In genomic region chr11:128508785-128509518, GRCh38 we compare ENCODE assay signal across 10 cellular contexts.
DNase-seq lines count a peak whose midpoint lies in the region; ATAC-seq and TF ChIP-seq lines count a peak whose summit lies in the region.
"Had no signal": no experiment of that assay in that cellular context is flagged by ENCODE, and none has a peak within 500 bp of the region (broad histone marks: within the 10 kb centered on the region; RNA-seq: fewer than 3 reads in every experiment).

No MANE protein-coding gene starts in this region.

- H3K4me1 ChIP-seq in CD4-positive, alpha-beta memory T cell (ENCODE audit: insufficient read depth, low read length) = peaks cover 100% of the 10 kb centered on the region
- H3K4me1 ChIP-seq in mucosa of rectum (ENCODE audit: control insufficient read depth in 2 of 2, insufficient read depth in 2 of 2, low read length in 2 of 2) = peaks cover 36 to 49% of the 10 kb centered on the region in 2 donors

- no peak for ATAC-seq in omental fat pad (ENCODE audit: low FRiP score)
- ATAC-seq: left lobe of liver had no signal

- peak overlapping the region; percentile 37 to 39 for H3K4me3 ChIP-seq in CD4-positive, alpha-beta memory T cell (ENCODE audit: low read length in 2 of 2)
- H3K4me3 ChIP-seq in astrocyte of the spinal cord (ENCODE audit: low read depth, low read length) (no peak overlapping the region), mucosa of rectum (ENCODE audit: low read length in 2 of 2) (no peak overlapping the region)

- H3K9me3 ChIP-seq in CD4-positive, alpha-beta memory T cell (ENCODE audit: control insufficient read depth in 1 of 2, low read length in 2 of 2) = no peaks in the 10 kb centered on the region
- H3K9me3 ChIP-seq in mucosa of rectum (ENCODE audit: control insufficient read depth in 2 of 2, low read length in 2 of 2) = no peaks in the 10 kb centered on the region

- peak in 1 of 5 donors; percentile 70 for DNase-seq in CD4-positive, alpha-beta memory T cell
- peak; percentile 78 for DNase-seq in astrocyte of the spinal cord (ENCODE audit: low read depth, low spot score)
- no peak for DNase-seq in NCI-H1105 treated with DMSO at 0.1 percent for 48 hours (lab: John Stamatoyannopoulos, UW)
- DNase-seq in hepatic stellate cell (ENCODE audit: low spot score) = no peak
- no peak for DNase-seq in head of caudate nucleus
- DNase-seq in omental fat pad (ENCODE audit: low spot score) = no peak
- DNase-seq: WERI-Rb-1 had no signal

- no peaks in the 10 kb centered on the region for H3K9me3 Mint-ChIP-seq in CD4-positive, alpha-beta memory T cell
- H3K9me3 Mint-ChIP-seq in IgD-negative memory B cell = no peaks in the 10 kb centered on the region

- H3K4me3 Mint-ChIP-seq in CD4-positive, alpha-beta memory T cell = peak overlapping the region; percentile 81 to 100 (median 94)
- H3K4me3 Mint-ChIP-seq in IgD-negative memory B cell = peak overlapping the region; percentile 47 to 93 (median 81)

- CTCF ChIA-PET in CD4-positive, alpha-beta memory T cell (lab: Charles Lee; ENCODE audit: partially characterized antibody) = interaction anchor here (0.7 to 7.8 kb wide), 14 partner anchors 10 to 337 kb away, joined by 3 to 81 read pairs (median 4); no protein-coding TSS in a partner anchor

- POLR2A ChIA-PET in CD4-positive, alpha-beta memory T cell (lab: Charles Lee; ENCODE audit: partially characterized antibody) = interaction anchor here (0.6 to 34.5 kb wide), 18 partner anchors 2 to 470 kb away, joined by 3 to 1488 read pairs (median 6); no protein-coding TSS in a partner anchor

- peaks cover 87 to 94% of the 10 kb centered on the region in 2 donors for H3K36me3 Mint-ChIP-seq in CD4-positive, alpha-beta memory T cell
- peaks cover 4% of the 10 kb centered on the region for H3K36me3 Mint-ChIP-seq in IgD-negative memory B cell

- intact Hi-C loops in CD4-positive, alpha-beta memory T cell (cut with micrococcal nuclease) = loop anchor here (2.0 to 10.0 kb wide), 4 partner anchors 37 to 474 kb away; no protein-coding TSS in a partner anchor
- intact Hi-C loops in head of caudate nucleus (cut with DNase I) = loop anchor here (10.0 kb wide), 1 partner anchor 46 kb away; no protein-coding TSS in a partner anchor

- no peaks in the 10 kb centered on the region for H3K27me3 ChIP-seq in CD4-positive, alpha-beta memory T cell (ENCODE audit: insufficient read depth, low read length)
- no peaks in the 10 kb centered on the region for H3K27me3 ChIP-seq in mucosa of rectum (ENCODE audit: control insufficient read depth in 2 of 2, insufficient read depth in 2 of 2, low read length in 2 of 2)

- in situ Hi-C loops in astrocyte of the spinal cord (cut with HindIII; ENCODE audit: low sequenced_read_pairs) = no loop called here

- peaks cover 82 to 100% (median 89%) of the 10 kb centered on the region in 4 donors for H3K4me1 Mint-ChIP-seq in CD4-positive, alpha-beta memory T cell
- peaks cover 93 to 96% (median 95%) of the 10 kb centered on the region in 3 donors for H3K4me1 Mint-ChIP-seq in IgD-negative memory B cell

- no peaks in the 10 kb centered on the region for H3K27me3 Mint-ChIP-seq in CD4-positive, alpha-beta memory T cell
- peaks cover 2% of the 10 kb centered on the region for H3K27me3 Mint-ChIP-seq in IgD-negative memory B cell

- TF ChIP-seq CTCF in astrocyte of the spinal cord (IDR thresholded peaks at IDR 0.05; ENCODE audit: low read depth, low read length) = no peak
- TF ChIP-seq CTCF in omental fat pad (IDR thresholded peaks at IDR 0.05) = no peak

- H3K36me3 ChIP-seq in CD4-positive, alpha-beta memory T cell (ENCODE audit: insufficient read depth, low read length) = peaks cover 31% of the 10 kb centered on the region
- H3K36me3 ChIP-seq in mucosa of rectum (ENCODE audit: control insufficient read depth in 2 of 2, insufficient read depth in 2 of 2, low read length in 2 of 2) = peaks cover 6 to 8% of the 10 kb centered on the region in 2 donors
- H3K36me3 ChIP-seq: WERI-Rb-1 had no signal

- peak overlapping the region; percentile 28 to 35 for H3K9ac ChIP-seq in mucosa of rectum (ENCODE audit: low read depth in 1 of 2, low read length in 2 of 2)

- peak overlapping the region; percentile 92 to 99 (median 98) for H3K27ac Mint-ChIP-seq in CD4-positive, alpha-beta memory T cell
- peak overlapping the region; percentile 72 to 90 (median 87) for H3K27ac Mint-ChIP-seq in IgD-negative memory B cell

- H3K27ac ChIP-seq in CD4-positive, alpha-beta memory T cell (ENCODE audit: low read depth, low read length) = peak overlapping the region; percentile 89
- peak overlapping the region; percentile 90 to 92 for H3K27ac ChIP-seq in mucosa of rectum (ENCODE audit: low read depth in 2 of 2, low read length in 2 of 2)

Comparison
In these comparisons a context has a peak if more than half of its experiments do, and no peak if none do; other contexts are left out.
1. H3K4me3 ChIP-seq: peak in CD4-positive, alpha-beta memory T cell (2 of 2); none in astrocyte of the spinal cord (single experiment) and mucosa of rectum (0 of 2).